In the genomic region with DNA sequence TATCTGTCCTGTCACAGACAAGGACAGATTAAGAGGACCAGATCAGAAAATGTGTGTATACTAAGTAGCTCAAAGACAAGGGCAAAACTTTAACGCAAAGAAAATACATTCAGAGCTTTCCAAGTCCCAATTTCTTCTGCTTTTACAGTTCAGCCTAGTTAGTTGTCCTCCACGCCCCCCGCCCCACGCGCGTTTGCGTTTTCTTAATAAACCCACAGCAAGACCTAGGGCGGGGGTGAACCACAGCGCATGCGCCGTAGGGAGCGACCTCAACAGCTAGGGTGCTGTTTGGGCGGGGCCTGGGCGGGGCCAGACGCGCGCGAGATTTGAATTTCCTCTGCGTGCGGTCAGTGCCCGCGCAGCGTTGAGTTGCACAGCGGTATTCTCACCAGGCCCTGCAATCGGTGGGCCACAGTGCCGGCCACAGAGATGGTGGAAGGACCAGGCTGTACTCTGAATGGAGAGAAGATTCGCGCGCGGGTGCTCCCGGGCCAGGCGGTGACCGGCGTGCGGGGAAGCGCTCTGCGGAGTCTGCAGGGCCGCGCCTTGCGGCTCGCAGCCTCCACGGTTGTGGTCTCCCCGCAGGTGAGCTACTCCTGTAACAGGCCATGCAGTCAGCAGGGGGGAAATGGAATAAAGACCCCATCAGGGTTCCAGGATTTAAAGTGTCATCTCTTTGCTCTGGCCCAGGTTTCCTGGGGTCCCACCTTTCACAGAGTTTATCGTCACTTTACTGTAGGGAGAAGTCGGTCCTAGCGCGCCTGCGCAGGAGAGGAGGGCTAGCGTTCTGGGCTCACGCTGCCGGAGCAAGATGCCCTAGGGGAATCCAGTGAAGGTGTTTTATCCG, we compare ENCODE assay signal across 1 cellular context.
TF ChIP-seq lines count a peak whose summit lies in the region.

A gene with protein sequence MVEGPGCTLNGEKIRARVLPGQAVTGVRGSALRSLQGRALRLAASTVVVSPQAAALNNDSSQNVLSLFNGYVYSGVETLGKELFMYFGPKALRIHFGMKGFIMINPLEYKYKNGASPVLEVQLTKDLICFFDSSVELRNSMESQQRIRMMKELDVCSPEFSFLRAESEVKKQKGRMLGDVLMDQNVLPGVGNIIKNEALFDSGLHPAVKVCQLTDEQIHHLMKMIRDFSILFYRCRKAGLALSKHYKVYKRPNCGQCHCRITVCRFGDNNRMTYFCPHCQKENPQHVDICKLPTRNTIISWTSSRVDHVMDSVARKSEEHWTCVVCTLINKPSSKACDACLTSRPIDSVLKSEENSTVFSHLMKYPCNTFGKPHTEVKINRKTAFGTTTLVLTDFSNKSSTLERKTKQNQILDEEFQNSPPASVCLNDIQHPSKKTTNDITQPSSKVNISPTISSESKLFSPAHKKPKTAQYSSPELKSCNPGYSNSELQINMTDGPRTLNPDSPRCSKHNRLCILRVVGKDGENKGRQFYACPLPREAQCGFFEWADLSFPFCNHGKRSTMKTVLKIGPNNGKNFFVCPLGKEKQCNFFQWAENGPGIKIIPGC (plus strand): TSS at position 350 of the 847 bp plus-strand sequence. CDS start 80 bp downstream, at position 430.

TF ChIP-seq in HepG2, 621 proteins besides CTCF, POLR2A, EP300 and RAD21 (continued from another document):
- TF ChIP-seq, protein P1, sequence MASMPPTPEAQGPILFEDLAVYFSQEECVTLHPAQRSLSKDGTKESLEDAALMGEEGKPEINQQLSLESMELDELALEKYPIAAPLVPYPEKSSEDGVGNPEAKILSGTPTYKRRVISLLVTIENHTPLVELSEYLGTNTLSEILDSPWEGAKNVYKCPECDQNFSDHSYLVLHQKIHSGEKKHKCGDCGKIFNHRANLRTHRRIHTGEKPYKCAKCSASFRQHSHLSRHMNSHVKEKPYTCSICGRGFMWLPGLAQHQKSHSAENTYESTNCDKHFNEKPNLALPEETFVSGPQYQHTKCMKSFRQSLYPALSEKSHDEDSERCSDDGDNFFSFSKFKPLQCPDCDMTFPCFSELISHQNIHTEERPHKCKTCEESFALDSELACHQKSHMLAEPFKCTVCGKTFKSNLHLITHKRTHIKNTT (CRISPR knock-in tag; IDR thresholded peaks at IDR 0.05): no peak
- TF ChIP-seq, protein P2, sequence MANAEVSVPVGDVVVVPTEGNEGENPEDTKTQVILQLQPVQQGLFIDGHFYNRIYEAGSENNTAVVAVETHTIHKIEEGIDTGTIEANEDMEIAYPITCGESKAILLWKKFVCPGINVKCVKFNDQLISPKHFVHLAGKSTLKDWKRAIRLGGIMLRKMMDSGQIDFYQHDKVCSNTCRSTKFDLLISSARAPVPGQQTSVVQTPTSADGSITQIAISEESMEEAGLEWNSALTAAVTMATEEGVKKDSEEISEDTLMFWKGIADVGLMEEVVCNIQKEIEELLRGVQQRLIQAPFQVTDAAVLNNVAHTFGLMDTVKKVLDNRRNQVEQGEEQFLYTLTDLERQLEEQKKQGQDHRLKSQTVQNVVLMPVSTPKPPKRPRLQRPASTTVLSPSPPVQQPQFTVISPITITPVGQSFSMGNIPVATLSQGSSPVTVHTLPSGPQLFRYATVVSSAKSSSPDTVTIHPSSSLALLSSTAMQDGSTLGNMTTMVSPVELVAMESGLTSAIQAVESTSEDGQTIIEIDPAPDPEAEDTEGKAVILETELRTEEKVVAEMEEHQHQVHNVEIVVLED (CRISPR knock-in tag; IDR thresholded peaks at IDR 0.05; ENCODE audit: borderline replicate concordance): peak; percentile 52
- TF ChIP-seq MXI1 (IDR thresholded peaks at IDR 0.05; ENCODE audit: borderline replicate concordance, low read depth, low read length) (peak; percentile 93), TBP (CRISPR knock-in tag; IDR thresholded peaks at IDR 0.05) (no peak), REL (CRISPR knock-in tag; conservative IDR thresholded peaks at IDR 0.05) (no peak), HMG20A (CRISPR knock-in tag; IDR thresholded peaks at IDR 0.05; ENCODE audit: borderline replicate concordance) (no peak), WIZ (CRISPR knock-in tag; IDR thresholded peaks at IDR 0.05) (peak; percentile 82; the same call in 1 of the 2 replicates)
- TF ChIP-seq, protein P3, sequence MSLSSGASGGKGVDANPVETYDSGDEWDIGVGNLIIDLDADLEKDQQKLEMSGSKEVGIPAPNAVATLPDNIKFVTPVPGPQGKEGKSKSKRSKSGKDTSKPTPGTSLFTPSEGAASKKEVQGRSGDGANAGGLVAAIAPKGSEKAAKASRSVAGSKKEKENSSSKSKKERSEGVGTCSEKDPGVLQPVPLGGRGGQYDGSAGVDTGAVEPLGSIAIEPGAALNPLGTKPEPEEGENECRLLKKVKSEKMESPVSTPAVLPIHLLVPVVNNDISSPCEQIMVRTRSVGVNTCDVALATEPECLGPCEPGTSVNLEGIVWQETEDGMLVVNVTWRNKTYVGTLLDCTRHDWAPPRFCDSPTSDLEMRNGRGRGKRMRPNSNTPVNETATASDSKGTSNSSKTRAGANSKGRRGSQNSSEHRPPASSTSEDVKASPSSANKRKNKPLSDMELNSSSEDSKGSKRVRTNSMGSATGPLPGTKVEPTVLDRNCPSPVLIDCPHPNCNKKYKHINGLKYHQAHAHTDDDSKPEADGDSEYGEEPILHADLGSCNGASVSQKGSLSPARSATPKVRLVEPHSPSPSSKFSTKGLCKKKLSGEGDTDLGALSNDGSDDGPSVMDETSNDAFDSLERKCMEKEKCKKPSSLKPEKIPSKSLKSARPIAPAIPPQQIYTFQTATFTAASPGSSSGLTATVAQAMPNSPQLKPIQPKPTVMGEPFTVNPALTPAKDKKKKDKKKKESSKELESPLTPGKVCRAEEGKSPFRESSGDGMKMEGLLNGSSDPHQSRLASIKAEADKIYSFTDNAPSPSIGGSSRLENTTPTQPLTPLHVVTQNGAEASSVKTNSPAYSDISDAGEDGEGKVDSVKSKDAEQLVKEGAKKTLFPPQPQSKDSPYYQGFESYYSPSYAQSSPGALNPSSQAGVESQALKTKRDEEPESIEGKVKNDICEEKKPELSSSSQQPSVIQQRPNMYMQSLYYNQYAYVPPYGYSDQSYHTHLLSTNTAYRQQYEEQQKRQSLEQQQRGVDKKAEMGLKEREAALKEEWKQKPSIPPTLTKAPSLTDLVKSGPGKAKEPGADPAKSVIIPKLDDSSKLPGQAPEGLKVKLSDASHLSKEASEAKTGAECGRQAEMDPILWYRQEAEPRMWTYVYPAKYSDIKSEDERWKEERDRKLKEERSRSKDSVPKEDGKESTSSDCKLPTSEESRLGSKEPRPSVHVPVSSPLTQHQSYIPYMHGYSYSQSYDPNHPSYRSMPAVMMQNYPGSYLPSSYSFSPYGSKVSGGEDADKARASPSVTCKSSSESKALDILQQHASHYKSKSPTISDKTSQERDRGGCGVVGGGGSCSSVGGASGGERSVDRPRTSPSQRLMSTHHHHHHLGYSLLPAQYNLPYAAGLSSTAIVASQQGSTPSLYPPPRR (CRISPR knock-in tag; IDR thresholded peaks at IDR 0.05; ENCODE audit: borderline replicate concordance): no peak
